In the genomic region with DNA sequence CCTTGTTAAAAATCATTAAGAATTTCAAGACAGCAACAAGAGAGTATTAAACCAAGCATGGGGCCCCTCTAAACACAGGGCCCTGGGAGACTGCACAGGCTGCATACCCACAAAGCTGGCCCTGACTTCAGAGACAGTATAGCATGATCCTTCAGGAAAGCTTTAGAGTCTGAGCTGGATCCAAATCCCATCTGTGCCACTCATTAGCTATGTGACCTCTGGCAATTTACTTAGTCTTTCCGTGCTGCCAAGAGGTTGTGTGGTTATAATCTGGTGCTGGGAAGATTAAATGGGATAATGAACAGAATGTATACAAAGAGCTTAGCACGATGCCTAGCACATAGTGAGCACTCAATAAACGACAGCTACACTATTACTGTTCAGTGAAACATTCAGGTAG, we compare ENCODE assay signal across 16 cellular contexts. TPM values are rescaled to one million over a fixed set of nuclear protein-coding genes. Genes with fewer than 3 reads are reported as not detected.
DNase-seq lines count a peak whose midpoint lies in the region; ATAC-seq and TF ChIP-seq lines count a peak whose summit lies in the region.
"Had no signal": no experiment of that assay in that cellular context is flagged by ENCODE, and none has a peak within 500 bp of the region (broad histone marks: within the 10 kb centered on the region; RNA-seq: fewer than 3 reads in every experiment).

No MANE protein-coding gene starts in this region.

- H3K27ac ChIP-seq in right atrium auricular region = peak overlapping the region; percentile 43 to 53
- no peak overlapping the region for H3K27ac ChIP-seq in WERI-Rb-1
- peak overlapping the region; percentile 8 for H3K27ac ChIP-seq in skeletal muscle tissue (ENCODE audit: low read depth, low read length)
- H3K27ac ChIP-seq: Peyer's patch had no signal

- H3K9me3 ChIP-seq in right atrium auricular region (no peaks in the 10 kb centered on the region), WERI-Rb-1 (ENCODE audit: severe bottlenecking) (peaks cover 5% of the 10 kb centered on the region), skeletal muscle tissue (ENCODE audit: control insufficient read depth in 3 of 3, low read length in 3 of 3) (no peaks in the 10 kb centered on the region)
- H3K9me3 ChIP-seq: Peyer's patch had no signal

- intact Hi-C loops in Right ventricle myocardium inferior (cut with DNase I) = loop anchor here (1.0 kb wide), 1 partner anchor 56 kb away; no protein-coding TSS in a partner anchor

- ATAC-seq in Right ventricle myocardium inferior (no peak), GM19395 (IDR thresholded peaks at IDR 0.05; ENCODE audit: unreplicated experiment) (no peak)

- H3K4me3 ChIP-seq in right atrium auricular region (no peak overlapping the region), WERI-Rb-1 (ENCODE audit: low read depth, low read length) (no peak overlapping the region), skeletal muscle tissue (ENCODE audit: low read length in 3 of 3) (no peak overlapping the region)
- H3K4me3 ChIP-seq: Peyer's patch had no signal

- no peak for DNase-seq in right atrium auricular region (ENCODE audit: low spot score)
- DNase-seq in Right ventricle myocardium inferior (ENCODE audit: missing footprints) = no peak
- DNase-seq in NCI-H524 (lab: John Stamatoyannopoulos, UW) = peak; percentile 81
- DNase-seq in WERI-Rb-1 = peak; percentile 68
- DNase-seq in HUDEP-2 (lab: John Stamatoyannopoulos, UW; ENCODE audit: unreplicated experiment in 76 of 76) = no peak
- no peak for DNase-seq in activated CD4-positive, alpha-beta T cell treated with anti-CD3 and anti-CD28 coated beads for 1 hour
- DNase-seq: AML-193, DND-41, GF-D8, KBM-7, NCI-H1092 treated with DMSO at 0.1 percent for 48 hours, NCI-H1930, NCI-H526 treated with DMSO at 0.1 percent for 48 hours, Peyer's patch had no signal

- no peak for TF ChIP-seq CTCF in right atrium auricular region (IDR thresholded peaks at IDR 0.05)
- no peak for TF ChIP-seq CTCF in WERI-Rb-1 (IDR thresholded peaks at IDR 0.05; ENCODE audit: low read depth, low read length)

- no peaks in the 10 kb centered on the region for H3K36me3 ChIP-seq in right atrium auricular region
- peaks cover 7% of the 10 kb centered on the region for H3K36me3 ChIP-seq in WERI-Rb-1
- no peaks in the 10 kb centered on the region for H3K36me3 ChIP-seq in skeletal muscle tissue (ENCODE audit: control insufficient read depth in 3 of 3, insufficient read depth in 3 of 3, low read length in 3 of 3)
- H3K36me3 ChIP-seq: Peyer's patch had no signal

- no peaks in the 10 kb centered on the region for H3K27me3 ChIP-seq in right atrium auricular region
- H3K27me3 ChIP-seq in WERI-Rb-1 (ENCODE audit: insufficient read depth, low read depth, severe bottlenecking) = no peaks in the 10 kb centered on the region
- H3K27me3 ChIP-seq in skeletal muscle tissue (ENCODE audit: control insufficient read depth in 3 of 3, insufficient read depth in 3 of 3, low read length in 3 of 3) = no peaks in the 10 kb centered on the region
- H3K27me3 ChIP-seq: Peyer's patch had no signal

- peak overlapping the region in 1 of 3 donors; percentile 10 for H3K9ac ChIP-seq in skeletal muscle tissue (ENCODE audit: low read depth in 1 of 3, low read length in 3 of 3)

- peaks cover 0 to 30% of the 10 kb centered on the region in 2 donors for H3K4me1 ChIP-seq in right atrium auricular region
- peaks cover 25 to 50% (median 41%) of the 10 kb centered on the region in 3 donors for H3K4me1 ChIP-seq in skeletal muscle tissue (ENCODE audit: control insufficient read depth in 3 of 3, insufficient read depth in 3 of 3, low read length in 3 of 3)

RNA-seq across cellular contexts. Expression of a gene that starts 4.0 kb away (rescaled TPM):
- total RNA-seq in right atrium auricular region (100 to 1,000 TPM in 1 of 2 donors, 10 to 100 TPM in 1; 98.4 to 144 TPM), Right ventricle myocardium inferior (102 TPM), skeletal muscle tissue (31.3 TPM)

RNA-seq across cellular contexts. Expression of a gene that starts 45.5 kb away (rescaled TPM):
- 1 to 10 TPM; 4.7 to 7.3 TPM for total RNA-seq in right atrium auricular region
- 4.7 TPM for total RNA-seq in Right ventricle myocardium inferior
- 6.8 TPM for total RNA-seq in skeletal muscle tissue

Comparison
In these comparisons a context has a peak if more than half of its experiments do, and no peak if none do; other contexts are left out.
1. DNase-seq: peak in NCI-H524 (2 of 2) and WERI-Rb-1 (single experiment); none in right atrium auricular region (single experiment), Right ventricle myocardium inferior (single experiment), HUDEP-2 (0 of 76) and activated CD4-positive, alpha-beta T cell treated with anti-CD3 and anti-CD28 coated beads for 1 hour (single experiment).